1 cellular context compared by ENCODE assay signal in genomic region chr5:42718591-42718990, GRCh38.
TF ChIP-seq lines count a peak whose summit lies in the region.

No MANE protein-coding gene starts in this region.

TF ChIP-seq in GM23338, 12 proteins besides CTCF, POLR2A, EP300 and RAD21 (continued from another document):
- TF ChIP-seq ZNF462 (CRISPR knock-in tag; IDR thresholded peaks at IDR 0.05) (no peak), REST (IDR thresholded peaks at IDR 0.05; ENCODE audit: unreplicated experiment) (no peak)
TF ChIP-seq in GM23338: peak in this region for 0.
